Comparison of ENCODE assay signal across 9 cellular contexts in genomic region chr9:6667633-6668280, GRCh38. TPM values are rescaled to one million over a fixed set of nuclear protein-coding genes. Genes with fewer than 3 reads are reported as not detected.
DNase-seq lines count a peak whose midpoint lies in the region; ATAC-seq and TF ChIP-seq lines count a peak whose summit lies in the region.
"Had no signal": no experiment of that assay in that cellular context is flagged by ENCODE, and none has a peak within 500 bp of the region (broad histone marks: within the 10 kb centered on the region; RNA-seq: fewer than 3 reads in every experiment).

No MANE protein-coding gene starts in this region.

- no peaks in the 10 kb centered on the region for H3K36me3 Mint-ChIP-seq in brain
- H3K36me3 Mint-ChIP-seq: CD4-positive, CD25-positive, alpha-beta regulatory T cell had no signal

- peaks cover 5% of the 10 kb centered on the region for H3K4me1 Mint-ChIP-seq in brain

- H3K4me3 Mint-ChIP-seq in brain = no peak overlapping the region
- H3K4me3 Mint-ChIP-seq: CD4-positive, CD25-positive, alpha-beta regulatory T cell had no signal

- ATAC-seq in HG03159 (IDR thresholded peaks at IDR 0.05; ENCODE audit: unreplicated experiment) = no peak

- H3K9me3 Mint-ChIP-seq in brain = no peaks in the 10 kb centered on the region
- H3K9me3 Mint-ChIP-seq: CD4-positive, CD25-positive, alpha-beta regulatory T cell had no signal

- peak; percentile 71 to 75 for TF ChIP-seq CTCF in brain (conservative IDR thresholded peaks at IDR 0.05)

- H3K27me3 Mint-ChIP-seq in brain = no peaks in the 10 kb centered on the region

- H3K27ac Mint-ChIP-seq in brain = peak overlapping the region in 3 of 5 experiments; percentile 22 to 37 (median 28)
- H3K27ac Mint-ChIP-seq: CD4-positive, CD25-positive, alpha-beta regulatory T cell had no signal

- DNase-seq in NCI-H2107 treated with DMSO at 0.1 percent for 48 hours (lab: John Stamatoyannopoulos, UW; ENCODE audit: unreplicated experiment) (peak; percentile 9), NCI-H2107 (lab: John Stamatoyannopoulos, UW) (no peak), NCI-H1105 (lab: John Stamatoyannopoulos, UW) (peak; percentile 24), medulla oblongata (ENCODE audit: extremely low spot score) (peak; percentile 70), NCI-H1930 (lab: John Stamatoyannopoulos, UW) (no peak), activated gamma-delta T cell (lab: John Stamatoyannopoulos, UW) (no peak)

RNA-seq across cellular contexts. Expression of gene GLDC, which starts 22.2 kb away (rescaled TPM):
- 5.1 TPM for polyA plus RNA-seq in brain (ENCODE audit: insufficient read depth, low read depth, low replicate concordance)

Comparison
In these comparisons a context has a peak if more than half of its experiments do, and no peak if none do; other contexts are left out.
1. DNase-seq: peak in NCI-H2107 treated with DMSO at 0.1 percent for 48 hours (single experiment), NCI-H1105 (single experiment) and medulla oblongata (single experiment); none in NCI-H2107 (single experiment), NCI-H1930 (0 of 2) and activated gamma-delta T cell (single experiment).